18 cellular contexts compared by ENCODE assay signal in genomic region chr9:129023908-129024233, GRCh38. TPM values are rescaled to one million over a fixed set of nuclear protein-coding genes. Genes with fewer than 3 reads are reported as not detected.
DNase-seq lines count a peak whose midpoint lies in the region; ATAC-seq and TF ChIP-seq lines count a peak whose summit lies in the region.
"Had no signal": no experiment of that assay in that cellular context is flagged by ENCODE, and none has a peak within 500 bp of the region (broad histone marks: within the 10 kb centered on the region; RNA-seq: fewer than 3 reads in every experiment).

No MANE protein-coding gene starts in this region.

- no peaks in the 10 kb centered on the region for H3K27me3 ChIP-seq in esophagus muscularis mucosa
- H3K27me3 ChIP-seq in parathyroid adenoma (ENCODE audit: control insufficient read depth, insufficient read depth, low read length), result no peaks in the 10 kb centered on the region
- H3K27me3 ChIP-seq: neutrophil had no signal

- H3K4me3 ChIP-seq in esophagus muscularis mucosa (no peak overlapping the region), parathyroid adenoma (ENCODE audit: low read depth, low read length) (no peak overlapping the region)
- H3K4me3 ChIP-seq: lower lobe of right lung had no signal

- peaks cover 12% of the 10 kb centered on the region for H3K79me2 ChIP-seq in parathyroid adenoma

- CTCF ChIA-PET in RWPE1 (lab: Yijun Ruan, JAX), result interaction anchor here (1.0 kb wide), 1 partner anchor 16 kb away, joined by 3 read pairs; no protein-coding TSS in a partner anchor

- DNase-seq in RWPE1 (ENCODE audit: low spot score) (no peak), esophagus muscularis mucosa (ENCODE audit: extremely low spot score) (no peak), HuH-7.5 (ENCODE audit: low spot score) (no peak), ecto neural progenitor cell (ENCODE audit: low spot score) (no peak)
- DNase-seq in stimulated activated CD4-positive, alpha-beta T cell treated with anti-CD3 and anti-CD28 coated beads, Interleukin-4, amount 100 ng/mL, for 24 hours, result no peak
- DNase-seq: CD8-positive, alpha-beta T cell; dermis blood vessel endothelial cell; lower lobe of right lung; NCI-H187; NCI-H526; stimulated activated naive CD4-positive, alpha-beta T cell treated with Interleukin-2 at 50 U/mL for 16 hours had no signal

- no peak overlapping the region for H3K9ac ChIP-seq in parathyroid adenoma

- WGBS in esophagus muscularis mucosa, result 38% methylated on average over 4 of the region's 4 CpGs

- no peak for TF ChIP-seq POLR2A in esophagus muscularis mucosa (IDR thresholded peaks at IDR 0.05; ENCODE audit: low read depth)

- no peak overlapping the region for H2AFZ ChIP-seq in parathyroid adenoma

- 0 out of 2 replicates have a peak overlapping the region, but pooled peaks have one; percentile 18 for H3K27ac ChIP-seq in 22Rv1
- H3K27ac ChIP-seq in RWPE1, result peak overlapping the region; percentile 79
- H3K27ac ChIP-seq in esophagus muscularis mucosa (replicated peaks in 1 of 4), result peak overlapping the region; percentile 35 to 68 (median 46)
- peak overlapping the region; percentile 50 for H3K27ac ChIP-seq in parathyroid adenoma
- H3K27ac ChIP-seq: HL-60, lower lobe of right lung, neutrophil had no signal

- peaks cover 19 to 54% (median 50%) of the 10 kb centered on the region in 4 donors for H3K4me1 ChIP-seq in esophagus muscularis mucosa
- H3K4me1 ChIP-seq in parathyroid adenoma, result peaks cover 13% of the 10 kb centered on the region

- TF ChIP-seq CTCF in 22Rv1 (IDR thresholded peaks at IDR 0.05) (no peak), RWPE1 (conservative IDR thresholded peaks at IDR 0.05; ENCODE audit: low read depth) (no peak), esophagus muscularis mucosa (IDR thresholded peaks at IDR 0.05) (no peak), parathyroid adenoma (IDR thresholded peaks at IDR 0.05) (no peak)

- H3K9me3 ChIP-seq in esophagus muscularis mucosa, result no peaks in the 10 kb centered on the region
- no peaks in the 10 kb centered on the region for H3K9me3 ChIP-seq in parathyroid adenoma (ENCODE audit: control insufficient read depth, low read length)
- H3K9me3 ChIP-seq: lower lobe of right lung, neutrophil had no signal

- H3K36me3 ChIP-seq in esophagus muscularis mucosa (peaks cover 0 to 16% (median 9%) of the 10 kb centered on the region in 4 donors), parathyroid adenoma (ENCODE audit: control insufficient read depth, insufficient read depth, low read length) (no peaks in the 10 kb centered on the region)

- intact Hi-C loops in esophagus muscularis mucosa (cut with DNase I), result no loop called here

- TF ChIP-seq EP300 in esophagus muscularis mucosa (IDR thresholded peaks at IDR 0.05), result no peak

- ATAC-seq in GM21423 (IDR thresholded peaks at IDR 0.05; ENCODE audit: unreplicated experiment), result no peak
- ATAC-seq: activated T-helper 17 cell treated with anti-CD3 and anti-CD28 coated beads, Interleukin-2, amount 50 U/mL, for 72 hours; CD8-positive, alpha-beta T cell; lower lobe of right lung; Panc1 had no signal

- POLR2A ChIA-PET in RWPE1 (lab: Yijun Ruan, JAX; ENCODE audit: low non-redundant PET), result no interaction called here

- no peak overlapping the region for H3K4me2 ChIP-seq in parathyroid adenoma (ENCODE audit: low read length)

RNA-seq across cellular contexts. Expression of gene SH3GLB2, which starts 4.3 kb away (rescaled TPM):
- 10 to 100 TPM; 71.6 to 92.3 (median 88.5) TPM for total RNA-seq in esophagus muscularis mucosa

RNA-seq across cellular contexts. Expression of gene MIGA2, which starts 12.6 kb away (rescaled TPM):
- total RNA-seq in esophagus muscularis mucosa, result 10 to 100 TPM; 23.9 to 44.2 (median 32.1) TPM

RNA-seq across cellular contexts. Expression of gene DOLPP1, which starts 57.0 kb away (rescaled TPM):
- 1 to 10 TPM; 3.0 to 5.5 (median 4.3) TPM for total RNA-seq in esophagus muscularis mucosa

Comparison
In these comparisons a context has a peak if more than half of its experiments do, and no peak if none do; other contexts are left out.
1. H3K27ac ChIP-seq: peak in every context shown above with its lines; median percentile 79 in RWPE1; 50 in parathyroid adenoma; 46 in esophagus muscularis mucosa; 18 in 22Rv1.